Comparison of ENCODE assay signal across 10 cellular contexts in the genomic region with DNA sequence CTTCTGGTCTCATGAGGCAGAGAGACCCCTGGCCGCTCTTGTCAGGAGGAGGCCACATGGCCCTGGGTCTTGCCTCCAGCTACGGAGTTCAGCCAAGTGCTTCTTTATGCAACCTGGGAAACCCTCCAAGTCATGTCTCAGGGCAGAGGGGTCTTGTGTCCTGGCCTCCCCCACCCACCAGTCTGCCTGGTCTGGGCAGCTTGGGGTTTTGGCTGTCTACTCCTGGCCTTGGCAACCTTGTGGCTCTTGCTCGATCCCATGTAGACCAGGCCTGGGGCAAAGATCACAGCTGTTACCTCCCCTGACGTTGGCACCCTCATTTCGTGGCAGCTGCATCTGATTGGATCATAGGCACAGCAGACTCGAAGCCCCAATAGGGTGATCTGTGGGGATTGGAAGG. TPM values are rescaled to one million over a fixed set of nuclear protein-coding genes. Genes with fewer than 3 reads are reported as not detected.
DNase-seq lines count a peak whose midpoint lies in the region; ATAC-seq and TF ChIP-seq lines count a peak whose summit lies in the region.
"Had no signal": no experiment of that assay in that cellular context is flagged by ENCODE, and none has a peak within 500 bp of the region (broad histone marks: within the 10 kb centered on the region; RNA-seq: fewer than 3 reads in every experiment).

No MANE protein-coding gene starts in this region.

- H3K79me2 ChIP-seq in mammary epithelial cell (ENCODE audit: insufficient read depth, low read length) = peaks cover 5% of the 10 kb centered on the region

- BruUV-seq in MCF 10A (replicated peaks; lab: Mats Ljungman, UMichigan) (no TSS peak), mammary epithelial cell (replicated peaks; lab: Mats Ljungman, UMichigan) (no TSS peak)

- H3K4me3 ChIP-seq in mammary epithelial cell (replicated peaks in 1 of 3; ENCODE audit: insufficient read depth in 1 of 3, low read depth in 2 of 3, low read length in 3 of 3) = no peak overlapping the region
- H3K4me3 ChIP-seq in lower lobe of right lung = no peak overlapping the region
- H3K4me3 ChIP-seq in transverse colon = no peak overlapping the region
- H3K4me3 ChIP-seq: pancreas had no signal

- no peaks in the 10 kb centered on the region for H4K20me1 ChIP-seq in mammary epithelial cell (ENCODE audit: insufficient read depth, low read length)

- H3K27ac ChIP-seq in mammary epithelial cell (ENCODE audit: insufficient read depth, low read depth, low read length) = no peak overlapping the region
- peak overlapping the region; percentile 69 for H3K27ac ChIP-seq in lower lobe of right lung
- H3K27ac ChIP-seq in transverse colon = peak overlapping the region; percentile 18 to 46 (median 22)

- no peak for TF ChIP-seq EP300 in transverse colon (IDR thresholded peaks at IDR 0.05; ENCODE audit: low read depth)

- no peaks in the 10 kb centered on the region for H3K9me3 Mint-ChIP-seq in MCF 10A (ENCODE audit: unreplicated experiment)
- H3K9me3 Mint-ChIP-seq in activated T-helper 17 cell treated with anti-CD3 and anti-CD28 coated beads, Interleukin-2, amount 50 U/mL, for 72 hours = peaks cover 4% of the 10 kb centered on the region

- DNase-seq in MCF 10A (ENCODE audit: unreplicated experiment) (no peak), mammary epithelial cell (no peak), lower lobe of right lung (no peak), transverse colon (no peak), activated gamma-delta T cell treated with Interleukin-2 at 50 U/mL for 16 hours (no peak), GM10248 (ENCODE audit: extremely low spot score) (no peak)
- DNase-seq: NCI-H1105 had no signal

- CTCF ChIA-PET in MCF 10A (lab: Yijun Ruan, JAX) = interaction anchor here (0.6 to 1.5 kb wide), 2 partner anchors 24 to 165 kb away, joined by 3 to 5 read pairs; no protein-coding TSS in a partner anchor
- CTCF ChIA-PET in mammary epithelial cell (lab: Charles Lee; ENCODE audit: low non-redundant PET) = no interaction called here
- CTCF ChIA-PET in GM10248 (lab: Yijun Ruan, JAX) = interaction anchor here (1.2 to 3.1 kb wide), 5 partner anchors 22 to 142 kb away, joined by 5 to 20 read pairs (median 7); a partner anchor contains a TSS

- H2AFZ ChIP-seq in mammary epithelial cell (ENCODE audit: low read depth, low read length) = no peak overlapping the region

- H3K27me3 ChIP-seq in mammary epithelial cell (ENCODE audit: insufficient read depth, low read length) (no peaks in the 10 kb centered on the region), lower lobe of right lung (ENCODE audit: low read depth) (no peaks in the 10 kb centered on the region), transverse colon (no peaks in the 10 kb centered on the region)
- H3K27me3 ChIP-seq: pancreas had no signal

- peaks cover 46% of the 10 kb centered on the region for H3K4me1 Mint-ChIP-seq in MCF 10A (ENCODE audit: insufficient read depth, unreplicated experiment)
- H3K4me1 Mint-ChIP-seq in activated T-helper 17 cell treated with anti-CD3 and anti-CD28 coated beads, Interleukin-2, amount 50 U/mL, for 72 hours = peaks cover 46% of the 10 kb centered on the region

- H3K36me3 ChIP-seq in mammary epithelial cell (ENCODE audit: insufficient read depth, low read length) = peaks cover 11% of the 10 kb centered on the region
- peaks cover 75% of the 10 kb centered on the region for H3K36me3 ChIP-seq in lower lobe of right lung
- peaks cover 0 to 5% (median 0%) of the 10 kb centered on the region in 4 donors for H3K36me3 ChIP-seq in transverse colon

- H3K4me1 ChIP-seq in mammary epithelial cell (ENCODE audit: insufficient read depth, low read length) (peaks cover 6% of the 10 kb centered on the region), lower lobe of right lung (peaks cover 60% of the 10 kb centered on the region), transverse colon (peaks cover 15 to 32% (median 19%) of the 10 kb centered on the region in 4 donors)

- intact Hi-C loops in MCF 10A (cut with micrococcal nuclease) = no loop called here
- intact Hi-C loops in mammary epithelial cell (cut with micrococcal nuclease) = no loop called here
- intact Hi-C loops in lower lobe of right lung (cut with DNase I) = no loop called here
- intact Hi-C loops in transverse colon (cut with DNase I; ENCODE audit: low total_unique reads) = no loop called here

- dilution Hi-C loops in mammary epithelial cell (cut with HindIII; ENCODE audit: low sequenced_read_pairs) = no loop called here

- POLR2A ChIA-PET in MCF 10A (lab: Yijun Ruan, JAX) = interaction anchor here (0.9 to 2.5 kb wide), 3 partner anchors 12 to 26 kb away, joined by 3 to 6 read pairs (median 4); no protein-coding TSS in a partner anchor
- POLR2A ChIA-PET in GM10248 (lab: Yijun Ruan, JAX) = interaction anchor here (1.4 kb wide), 1 partner anchor 10 kb away, joined by 4 read pairs; no protein-coding TSS in a partner anchor

- H3K36me3 Mint-ChIP-seq in MCF 10A (ENCODE audit: insufficient read depth, unreplicated experiment) = peaks cover 77% of the 10 kb centered on the region
- H3K36me3 Mint-ChIP-seq in activated T-helper 17 cell treated with anti-CD3 and anti-CD28 coated beads, Interleukin-2, amount 50 U/mL, for 72 hours (ENCODE audit: low read depth) = peaks cover 82% of the 10 kb centered on the region

- H3K9me3 ChIP-seq in mammary epithelial cell (replicated peaks; ENCODE audit: insufficient read depth, low read length) (no peaks in the 10 kb centered on the region), lower lobe of right lung (no peaks in the 10 kb centered on the region), transverse colon (no peaks in the 10 kb centered on the region)
- H3K9me3 ChIP-seq: pancreas had no signal

- H3K27me3 Mint-ChIP-seq in MCF 10A (ENCODE audit: insufficient read depth, unreplicated experiment) = no peaks in the 10 kb centered on the region
- no peaks in the 10 kb centered on the region for H3K27me3 Mint-ChIP-seq in activated T-helper 17 cell treated with anti-CD3 and anti-CD28 coated beads, Interleukin-2, amount 50 U/mL, for 72 hours

- H3K9ac ChIP-seq in mammary epithelial cell (ENCODE audit: insufficient read depth, low read length) = no peak overlapping the region

- H3K4me2 ChIP-seq in mammary epithelial cell (ENCODE audit: insufficient read depth, low read depth, low read length) = no peak overlapping the region

- peak overlapping the region; percentile 26 for H3K27ac Mint-ChIP-seq in MCF 10A (ENCODE audit: low read depth, unreplicated experiment)
- peak overlapping the region; percentile 98 for H3K27ac Mint-ChIP-seq in activated T-helper 17 cell treated with anti-CD3 and anti-CD28 coated beads, Interleukin-2, amount 50 U/mL, for 72 hours

- H3K4me3 Mint-ChIP-seq in MCF 10A (ENCODE audit: unreplicated experiment) = no peak overlapping the region
- H3K4me3 Mint-ChIP-seq in activated T-helper 17 cell treated with anti-CD3 and anti-CD28 coated beads, Interleukin-2, amount 50 U/mL, for 72 hours = peak overlapping the region; percentile 92

- TF ChIP-seq POLR2A in transverse colon (IDR thresholded peaks at IDR 0.05) = no peak

- 94% methylated on average over 6 of the region's 6 CpGs for WGBS in mammary epithelial cell (ENCODE audit: low coverage, missing lambda C conversion rate)
- WGBS in transverse colon (ENCODE audit: low coverage in 1 of 2), 2 donors = 65% methylated on average over 5 of the region's 6 CpGs; no CpG with 5 or more reads in 1 of the 2 donors

- ATAC-seq in activated T-helper 17 cell treated with anti-CD3 and anti-CD28 coated beads, Interleukin-2, amount 50 U/mL, for 72 hours (replicated peaks) = no peak
- ATAC-seq in lower lobe of right lung (no peak), GM21390 (IDR thresholded peaks at IDR 0.05; ENCODE audit: unreplicated experiment) (no peak)

- in situ Hi-C loops in mammary epithelial cell (cut with MboI; ENCODE audit: low sequenced_read_pairs in 2 of 2) = no loop called here
- in situ Hi-C loops in transverse colon (cut with MboI; ENCODE audit: low pct_ligation_motif_present in 1 of 4, low pct_unique_long_range_greater_than_20kb in 1 of 4, low sequenced_read_pairs in 3 of 4) = loop anchor here in 1 of 4 donors (25.0 kb wide), 1 partner anchor 367 kb away; a partner anchor contains a TSS

- no peak for TF ChIP-seq CTCF in MCF 10A (IDR thresholded peaks at IDR 0.05; ENCODE audit: unreplicated experiment)
- TF ChIP-seq CTCF in mammary epithelial cell (conservative IDR thresholded peaks at IDR 0.05 in 1 of 2, IDR thresholded peaks at IDR 0.05 in 1 of 2; ENCODE audit: extremely low read depth in 1 of 2, insufficient read depth in 1 of 2, low read depth in 1 of 2, low read length in 2 of 2) = no peak
- no peak for TF ChIP-seq CTCF in lower lobe of right lung (IDR thresholded peaks at IDR 0.05)
- TF ChIP-seq CTCF in transverse colon (IDR thresholded peaks at IDR 0.05) = no peak
- no peak for TF ChIP-seq CTCF in GM10248 (IDR thresholded peaks at IDR 0.05; ENCODE audit: control extremely low read depth, extremely low read depth, low read depth, missing control alignments)

RNA-seq across cellular contexts. Expression of a gene that starts 28.3 kb away (rescaled TPM):
- 104 and 138 TPM in 2 replicates for total RNA-seq in MCF 10A (2022)
- total RNA-seq in mammary epithelial cell = 10 to 100 TPM; 41.2 to 49.6 TPM
- polyA plus RNA-seq in mammary epithelial cell = 23.5 TPM
- 50.6 TPM for polyA minus RNA-seq in mammary epithelial cell
- 10 to 100 TPM; 75.3 to 93.3 TPM for total RNA-seq in activated T-helper 17 cell treated with anti-CD3 and anti-CD28 coated beads, Interleukin-2, amount 50 U/mL, for 72 hours
- total RNA-seq in lower lobe of right lung = 79.4 TPM
- 10 to 100 TPM; 36.6 to 50.1 (median 41.4) TPM for total RNA-seq in transverse colon
